ENCODE assay signal across 8 cellular contexts in genomic region chr7:12687213-12688171, GRCh38. TPM values are rescaled to one million over a fixed set of nuclear protein-coding genes. Genes with fewer than 3 reads are reported as not detected.
A peak's percentile ranks its signal among the peaks of the same experiment; 100 is the strongest.
DNase-seq lines count a peak whose midpoint lies in the region; ATAC-seq, FAIRE-seq and TF ChIP-seq lines count a peak whose summit lies in the region.

ARL4A (plus strand) TSS chr7:12687633; CDS start chr7:12688255, 622 bp downstream.

- H3K36me3 ChIP-seq in keratinocyte (ENCODE audit: control insufficient read depth in 2 of 2, extremely low read depth in 1 of 2, insufficient read depth in 2 of 2, low read length in 2 of 2): no peaks in the 10 kb centered on the region

- no peaks in the 10 kb centered on the region for H3K27me3 Mint-ChIP-seq in chondrocyte (ENCODE audit: low read depth)

- peak within 1 kb of the TSS; percentile 75 for H3K27ac ChIP-seq in keratinocyte (ENCODE audit: control insufficient read depth, insufficient read depth, low read length)

- H3K27ac Mint-ChIP-seq in chondrocyte (ENCODE audit: unreplicated experiment): peak within 1 kb of the TSS; percentile 94

- peaks cover 38% of the 10 kb centered on the region for H3K4me1 Mint-ChIP-seq in chondrocyte (ENCODE audit: low read depth)

- peak within 1 kb of the TSS; percentile 80 for H3K4me2 ChIP-seq in keratinocyte (ENCODE audit: control insufficient read depth, extremely low read depth, insufficient read depth, low read depth, low read length)

- no peaks in the 10 kb centered on the region for H3K9me3 Mint-ChIP-seq in chondrocyte (ENCODE audit: low read depth)

- peak within 1 kb of the TSS; percentile 69 to 97 (median 91) for H3K4me3 ChIP-seq in keratinocyte (ENCODE audit: control insufficient read depth in 2 of 3, extremely low read depth in 1 of 3, insufficient read depth in 2 of 3, low read depth in 1 of 3, low read length in 3 of 3)

- H3K9me3 ChIP-seq in keratinocyte (ENCODE audit: control insufficient read depth, low read depth, low read length): no peaks in the 10 kb centered on the region

- DNase-seq in AG08396 (ENCODE audit: low spot score) (peak; percentile 98), NCI-H446 (lab: John Stamatoyannopoulos, UW) (peak; percentile 97 to 99), chondrocyte (ENCODE audit: low spot score) (peak; percentile 99), keratinocyte (ENCODE audit: low read depth, low spot score) (peak; percentile 75)
- peak; percentile 87 to 90 for DNase-seq in activated CD4-positive, alpha-beta T cell treated with anti-CD3 and anti-CD28 coated beads for 24 hours (ENCODE audit: low read depth in 2 of 2)
- peak; percentile 87 to 93 (median 89) for DNase-seq in stimulated activated CD4-positive, alpha-beta T cell treated with anti-CD3 and anti-CD28 coated beads, Interleukin-12 subunit alpha, Interleukin-12 subunit beta, amount 100 ng/mL, for 48 hours (ENCODE audit: low read depth in 2 of 3, low spot score in 1 of 3)

- peak within 1 kb of the TSS; percentile 83 for H3K4me3 Mint-ChIP-seq in chondrocyte (ENCODE audit: unreplicated experiment)

- TF ChIP-seq CTCF in chondrocyte (IDR thresholded peaks at IDR 0.05) (peak; percentile 60), keratinocyte (optimal IDR thresholded peaks at IDR 0.05 in 1 of 3, IDR thresholded peaks at IDR 0.05 in 1 of 3, conservative IDR thresholded peaks at IDR 0.05 in 1 of 3; ENCODE audit: extremely low read depth in 1 of 3, insufficient read depth in 2 of 3, low read length in 3 of 3) (peak in 2 of 3 experiments; percentile 63 to 73)

- H3K4me1 ChIP-seq in keratinocyte (ENCODE audit: control insufficient read depth, extremely low read depth, insufficient read depth, low read length): peaks cover 8% of the 10 kb centered on the region

- no peaks in the 10 kb centered on the region for H3K9me1 ChIP-seq in keratinocyte (ENCODE audit: control insufficient read depth, extremely low read depth, insufficient read depth, low read length)

- H3K9ac ChIP-seq in keratinocyte (ENCODE audit: control insufficient read depth, extremely low read depth, insufficient read depth, low read length): peak within 1 kb of the TSS; percentile 87

- H4K20me1 ChIP-seq in keratinocyte (ENCODE audit: control insufficient read depth, extremely low read depth, insufficient read depth, low read length): no peaks in the 10 kb centered on the region

- FAIRE-seq in keratinocyte (lab: Jason Lieb, UNC): peak; percentile 83

- peaks cover 37% of the 10 kb centered on the region for H3K79me2 ChIP-seq in keratinocyte (ENCODE audit: control insufficient read depth, insufficient read depth, low read length)

- peak within 1 kb of the TSS; percentile 90 for H2AFZ ChIP-seq in keratinocyte (ENCODE audit: control insufficient read depth, low read length)

- ATAC-seq in GM19025 (IDR thresholded peaks at IDR 0.05; ENCODE audit: low read depth, unreplicated experiment) (peak; percentile 68), HG03342 (IDR thresholded peaks at IDR 0.05; ENCODE audit: unreplicated experiment) (peak; percentile 72)

- dilution Hi-C loops in keratinocyte (cut with MboI; ENCODE audit: extremely low pct_ligation_motif_present, low sequenced_read_pairs): loop anchor here (25.0 kb wide), 1 partner anchor 575 kb away; no protein-coding TSS in a partner anchor

- no peaks in the 10 kb centered on the region for H3K36me3 Mint-ChIP-seq in chondrocyte (ENCODE audit: low read depth)

- H3K27me3 ChIP-seq in keratinocyte (ENCODE audit: control insufficient read depth, extremely low read depth, insufficient read depth, low read length): no peaks in the 10 kb centered on the region

RNA-seq across cellular contexts. Expression of gene ARL4A, which starts in this region (rescaled TPM):
- total RNA-seq in chondrocyte: 12.7 to 15.3 TPM (median 14.9 TPM) in 3 replicates
- polyA plus RNA-seq in keratinocyte: 9.5 to 17.1 TPM (median 13.6 TPM) in 3 replicates
- polyA plus RNA-seq in keratinocyte (2011; ENCODE audit: low read depth): 49.0 TPM
- polyA plus RNA-seq in keratinocyte (2011; cell fraction: cytosol; rRNA removed): 11.4 and 20.1 TPM in 2 replicates
- polyA plus RNA-seq in keratinocyte (2011; cell fraction: nucleus; rRNA removed): 10.4 and 12.5 TPM in 2 replicates
- 12.9 and 38.0 TPM in 2 replicates for polyA plus RNA-seq in keratinocyte (2012; ENCODE audit: low replicate concordance)
- polyA minus RNA-seq in keratinocyte: 2.9 to 12.4 TPM (median 8.9 TPM) in 3 replicates
- polyA minus RNA-seq in keratinocyte (2011; cell fraction: cytosol; rRNA and poly(A)+ RNA removed): 5.6 TPM
- 3.4 and 6.0 TPM in 2 replicates for polyA minus RNA-seq in keratinocyte (2011; cell fraction: nucleus; rRNA and poly(A)+ RNA removed)

Comparison
In these comparisons a context has a peak if more than half of its experiments do, and no peak if none do; other contexts are left out.
1. Peak in every context shown above with its lines: DNase-seq, ATAC-seq, H3K4me3 ChIP-seq and H3K27ac ChIP-seq.